In the genomic region with DNA sequence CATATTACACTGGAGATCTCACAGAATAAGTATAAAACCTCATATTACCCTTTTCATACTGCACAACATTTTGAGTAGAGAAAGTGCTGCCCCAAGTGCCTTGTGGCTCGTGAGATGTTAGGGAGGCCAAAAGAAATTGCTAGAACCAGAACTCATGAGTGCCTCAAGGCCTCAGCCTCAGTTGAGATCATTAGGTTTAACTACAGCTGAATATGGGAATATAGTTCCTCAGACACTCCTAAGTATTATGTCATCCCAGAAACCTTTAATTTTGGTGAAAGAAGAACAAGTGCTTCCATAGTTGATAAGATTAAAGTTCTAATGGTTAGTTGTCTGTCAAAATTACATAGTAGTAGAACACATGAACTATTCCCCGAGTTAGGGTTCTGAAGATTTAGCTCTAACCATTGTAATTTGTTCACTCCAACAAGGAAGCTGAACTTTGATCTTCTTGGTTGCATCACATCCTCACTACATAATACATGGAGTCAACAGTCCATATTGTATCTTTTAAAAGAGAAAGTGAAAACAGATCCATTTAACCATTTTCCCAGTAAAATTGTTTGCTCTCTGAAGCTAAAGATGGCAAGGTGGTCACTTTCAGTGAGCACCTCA, we compare ENCODE assay signal across 21 cellular contexts. TPM values are rescaled to one million over a fixed set of nuclear protein-coding genes. Genes with fewer than 3 reads are reported as not detected.
DNase-seq lines count a peak whose midpoint lies in the region; ATAC-seq and TF ChIP-seq lines count a peak whose summit lies in the region.
"Had no signal": no experiment of that assay in that cellular context is flagged by ENCODE, and none has a peak within 500 bp of the region (broad histone marks: within the 10 kb centered on the region; RNA-seq: fewer than 3 reads in every experiment).

No MANE protein-coding gene starts in this region.

- H3K27me3 ChIP-seq in transverse colon: no peaks in the 10 kb centered on the region
- H3K27me3 ChIP-seq: Peyer's patch had no signal

- DNase-seq in HuH-7 (ENCODE audit: low spot score) (peak; percentile 22), NOMO-1 treated with dmso at 0.1 percent for 144 hours (lab: John Stamatoyannopoulos, UW; ENCODE audit: unreplicated experiment) (peak; percentile 23), left colon (no peak), transverse colon (no peak), HPDE6-E6E7 (ENCODE audit: extremely low spot score) (no peak)
- DNase-seq in central memory CD4-positive, alpha-beta T cell: no peak
- no peak for DNase-seq in activated CD4-positive, alpha-beta T cell treated with anti-CD3 and anti-CD28 coated beads, Interleukin-2, amount 10 ng/mL, durations not matched to agents 7 days and 5 days
- DNase-seq: CD4-positive, alpha-beta memory T cell; DMS79 treated with DMSO at 0.1 percent for 48 hours; GDM1; GOT3; HFFc6; IMR-90; Karpas-422; NCI-H82; Peyer's patch; Right ventricle myocardium superior had no signal

- peak overlapping the region in 3 of 4 donors; percentile 11 to 54 (median 38) for H3K27ac ChIP-seq in transverse colon
- H3K27ac ChIP-seq: SK-N-MC had no signal

- no peaks in the 10 kb centered on the region for H3K9me3 Mint-ChIP-seq in activated CD4-positive, alpha-beta T cell treated with anti-CD3 and anti-CD28 coated beads, Interleukin-2, amount 10 ng/mL, durations not matched to agents 7 days and 5 days

- TF ChIP-seq CTCF in transverse colon (IDR thresholded peaks at IDR 0.05): no peak

- no peak for TF ChIP-seq EP300 in transverse colon (IDR thresholded peaks at IDR 0.05; ENCODE audit: low read depth)

- no peak overlapping the region for H3K27ac Mint-ChIP-seq in activated CD4-positive, alpha-beta T cell treated with anti-CD3 and anti-CD28 coated beads, Interleukin-2, amount 10 ng/mL, durations not matched to agents 7 days and 5 days
- H3K27ac Mint-ChIP-seq: CD4-positive, alpha-beta memory T cell; HFFc6 had no signal

- 78 to 90% methylated on average over 2 of the region's 2 CpGs for WGBS in transverse colon (ENCODE audit: low coverage in 1 of 2), 2 donors

- intact Hi-C loops in left colon (cut with DNase I, micrococcal nuclease): no loop called here
- intact Hi-C loops in transverse colon (cut with DNase I; ENCODE audit: low total_unique reads): no loop called here

- H3K9me3 ChIP-seq in transverse colon: no peaks in the 10 kb centered on the region
- H3K9me3 ChIP-seq: Peyer's patch had no signal

- TF ChIP-seq POLR2A in transverse colon (IDR thresholded peaks at IDR 0.05): no peak

- H3K4me3 Mint-ChIP-seq in activated CD4-positive, alpha-beta T cell treated with anti-CD3 and anti-CD28 coated beads, Interleukin-2, amount 10 ng/mL, durations not matched to agents 7 days and 5 days: no peak overlapping the region
- H3K4me3 Mint-ChIP-seq: CD4-positive, alpha-beta memory T cell; HFFc6 had no signal

- no peaks in the 10 kb centered on the region for H3K27me3 Mint-ChIP-seq in activated CD4-positive, alpha-beta T cell treated with anti-CD3 and anti-CD28 coated beads, Interleukin-2, amount 10 ng/mL, durations not matched to agents 7 days and 5 days
- H3K27me3 Mint-ChIP-seq: CD4-positive, alpha-beta memory T cell had no signal

- POLR2A ChIA-PET in activated CD4-positive, alpha-beta T cell treated with anti-CD3 and anti-CD28 coated beads, Interleukin-2, amount 10 ng/mL, durations not matched to agents 7 days and 5 days (lab: Charles Lee): no interaction called here

- no peaks in the 10 kb centered on the region for H3K4me1 Mint-ChIP-seq in activated CD4-positive, alpha-beta T cell treated with anti-CD3 and anti-CD28 coated beads, Interleukin-2, amount 10 ng/mL, durations not matched to agents 7 days and 5 days
- H3K4me1 Mint-ChIP-seq: CD4-positive, alpha-beta memory T cell had no signal

- H3K36me3 Mint-ChIP-seq in activated CD4-positive, alpha-beta T cell treated with anti-CD3 and anti-CD28 coated beads, Interleukin-2, amount 10 ng/mL, durations not matched to agents 7 days and 5 days (ENCODE audit: low read depth): no peaks in the 10 kb centered on the region
- H3K36me3 Mint-ChIP-seq: CD4-positive, alpha-beta memory T cell had no signal

- ATAC-seq in left colon: peak; percentile 99
- ATAC-seq in GM21526 (IDR thresholded peaks at IDR 0.05; ENCODE audit: low FRiP score, unreplicated experiment): no peak

- peaks cover 0 to 11% (median 0%) of the 10 kb centered on the region in 4 donors for H3K4me1 ChIP-seq in transverse colon
- H3K4me1 ChIP-seq: Peyer's patch had no signal

- CTCF ChIA-PET in activated CD4-positive, alpha-beta T cell treated with anti-CD3 and anti-CD28 coated beads, Interleukin-2, amount 10 ng/mL, durations not matched to agents 7 days and 5 days (lab: Charles Lee): no interaction called here

- in situ Hi-C loops in transverse colon (cut with MboI; ENCODE audit: low pct_ligation_motif_present in 1 of 4, low pct_unique_long_range_greater_than_20kb in 1 of 4, low sequenced_read_pairs in 3 of 4): no loop called here

- H3K4me3 ChIP-seq in transverse colon: no peak overlapping the region
- H3K4me3 ChIP-seq: Peyer's patch, SK-N-MC had no signal

- H3K36me3 ChIP-seq in transverse colon: no peaks in the 10 kb centered on the region
- H3K36me3 ChIP-seq: Peyer's patch had no signal

RNA-seq across cellular contexts. Expression of a gene that starts 9.6 kb away (rescaled TPM):
- total RNA-seq in left colon (under 1 TPM in 1 of 2 donors, not detected in 1; 0.14 TPM), transverse colon (1 to 10 TPM in 1 of 4 donors, not detected in 3; 2.2 TPM)
- not detected for total RNA-seq in activated CD4-positive, alpha-beta T cell treated with anti-CD3 and anti-CD28 coated beads, Interleukin-2, amount 10 ng/mL, durations not matched to agents 7 days and 5 days
- total RNA-seq: CD4-positive, alpha-beta memory T cell; HFFc6; IMR-90; NCI-H460; T-helper 1 cell treated with Interleukin-12 subunit alpha and Interleukin-12 subunit beta and Interleukin-4 antibody, amounts not matched to agents 30 ng/mL and 1 ng/mL, for 36 hours had no signal

Comparison
In these comparisons a context has a peak if more than half of its experiments do, and no peak if none do; other contexts are left out.
1. DNase-seq: peak in HuH-7 (single experiment) and NOMO-1 treated with dmso at 0.1 percent for 144 hours (single experiment); none in left colon (0 of 2), transverse colon (single experiment), central memory CD4-positive, alpha-beta T cell (single experiment), HPDE6-E6E7 (single experiment) and activated CD4-positive, alpha-beta T cell treated with anti-CD3 and anti-CD28 coated beads, Interleukin-2, amount 10 ng/mL, durations not matched to agents 7 days and 5 days (single experiment).